ENCODE assay signal across 9 cellular contexts in the genomic region with DNA sequence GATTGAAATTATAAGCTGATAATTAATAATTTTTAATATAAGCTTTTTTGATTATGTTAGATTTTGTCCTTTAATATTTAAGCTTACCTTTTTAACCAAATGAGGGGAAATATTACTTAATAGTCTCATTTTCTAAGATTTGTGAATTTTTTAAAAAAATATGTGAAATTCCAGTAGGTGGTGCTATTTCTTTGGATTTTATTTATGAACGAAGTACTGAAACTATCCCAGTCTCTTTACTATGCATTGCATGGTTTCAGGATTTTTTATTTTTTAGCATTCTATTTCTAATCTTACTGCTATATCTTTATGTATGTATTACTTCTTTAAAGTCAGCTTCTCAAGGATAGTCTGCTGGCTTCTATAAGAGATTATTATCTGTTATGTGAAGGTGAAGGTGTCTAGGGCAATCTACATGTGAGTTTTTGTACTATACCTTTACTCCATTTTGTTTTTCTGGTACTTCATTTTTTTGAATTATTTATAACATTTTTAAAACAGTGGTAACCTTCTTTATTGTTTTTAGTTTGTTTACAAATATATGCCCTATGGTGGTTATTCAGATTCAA.
DNase-seq lines count a peak whose midpoint lies in the region; ATAC-seq and TF ChIP-seq lines count a peak whose summit lies in the region.
"Had no signal": no experiment of that assay in that cellular context is flagged by ENCODE, and none has a peak within 500 bp of the region (broad histone marks: within the 10 kb centered on the region; RNA-seq: fewer than 3 reads in every experiment).

No MANE protein-coding gene starts in this region.

- no peaks in the 10 kb centered on the region for H3K4me1 ChIP-seq in psoas muscle

- CTCF ChIA-PET in activated naive CD4-positive, alpha-beta T cell treated with anti-CD3 and anti-CD28 coated beads, Interleukin-2, amount 10 ng/mL, durations not matched to agents 7 days and 5 days (lab: Charles Lee), result interaction anchor here (0.9 kb wide), 1 partner anchor 1256 kb away, joined by 3 read pairs; a partner anchor contains a TSS

- H3K27ac ChIP-seq in dorsolateral prefrontal cortex (no peak overlapping the region), psoas muscle (no peak overlapping the region)

- 3 to 5% (median 5%) methylated on average over 1 of the region's 1 CpG for WGBS in psoas muscle, 3 donors

- no peak overlapping the region for H3K4me3 ChIP-seq in dorsolateral prefrontal cortex
- H3K4me3 ChIP-seq in psoas muscle, result no peak overlapping the region

- H3K9me3 Mint-ChIP-seq in activated naive CD4-positive, alpha-beta T cell treated with anti-CD3 and anti-CD28 coated beads, Interleukin-2, amount 10 ng/mL, durations not matched to agents 7 days and 5 days, result no peaks in the 10 kb centered on the region

- H3K27me3 ChIP-seq in dorsolateral prefrontal cortex (no peaks in the 10 kb centered on the region), psoas muscle (ENCODE audit: insufficient read depth in 3 of 3, low read length in 2 of 3) (peaks cover 0 to 4% (median 0%) of the 10 kb centered on the region in 3 donors)

- TF ChIP-seq CTCF in dorsolateral prefrontal cortex (IDR thresholded peaks at IDR 0.05 in 54 of 56, conservative IDR thresholded peaks at IDR 0.05 in 2 of 56; ENCODE audit: low read depth in 1 of 56, partially characterized antibody in 56 of 56) (peak in 54 of 56 donors; percentile 32 to 76 (median 61)), psoas muscle (IDR thresholded peaks at IDR 0.05) (peak; percentile 35)

- intact Hi-C loops in dorsolateral prefrontal cortex (cut with DNase I) (loop anchor here in 1 of 2 donors (10.0 kb wide), 1 partner anchor 1113 kb away; no protein-coding TSS in a partner anchor), psoas muscle (cut with DNase I) (no loop called here)

- ATAC-seq in psoas muscle, result no peak

- DNase-seq in NCI-H345 treated with DMSO at 0.1 percent for 48 hours (lab: John Stamatoyannopoulos, UW; ENCODE audit: unreplicated experiment) (peak; percentile 18), NCI-H345 (lab: John Stamatoyannopoulos, UW) (no peak), NCI-H1105 (lab: John Stamatoyannopoulos, UW) (peak; percentile 5), dorsolateral prefrontal cortex (no peak), psoas muscle (no peak), NCI-H774 (lab: John Stamatoyannopoulos, UW) (no peak)
- no peak for DNase-seq in activated naive CD4-positive, alpha-beta T cell treated with anti-CD3 and anti-CD28 coated beads, Interleukin-2, amount 10 ng/mL, durations not matched to agents 7 days and 5 days
- no peak for DNase-seq in NK-92 treated with Interleukin-12 subunit alpha and Interleukin-12 subunit beta, amount 100 ng/mL, for 24 hours (lab: John Stamatoyannopoulos, UW)

- H3K4me3 Mint-ChIP-seq in activated naive CD4-positive, alpha-beta T cell treated with anti-CD3 and anti-CD28 coated beads, Interleukin-2, amount 10 ng/mL, durations not matched to agents 7 days and 5 days, result no peak overlapping the region
- H3K4me3 Mint-ChIP-seq: CD8-positive, alpha-beta memory T cell had no signal

- no peaks in the 10 kb centered on the region for H3K9me3 ChIP-seq in psoas muscle

- no peaks in the 10 kb centered on the region for H3K4me1 Mint-ChIP-seq in activated naive CD4-positive, alpha-beta T cell treated with anti-CD3 and anti-CD28 coated beads, Interleukin-2, amount 10 ng/mL, durations not matched to agents 7 days and 5 days
- H3K4me1 Mint-ChIP-seq: CD8-positive, alpha-beta memory T cell had no signal

- H3K27me3 Mint-ChIP-seq in activated naive CD4-positive, alpha-beta T cell treated with anti-CD3 and anti-CD28 coated beads, Interleukin-2, amount 10 ng/mL, durations not matched to agents 7 days and 5 days, result no peaks in the 10 kb centered on the region
- H3K27me3 Mint-ChIP-seq: CD8-positive, alpha-beta memory T cell had no signal

- no peak overlapping the region for H3K27ac Mint-ChIP-seq in activated naive CD4-positive, alpha-beta T cell treated with anti-CD3 and anti-CD28 coated beads, Interleukin-2, amount 10 ng/mL, durations not matched to agents 7 days and 5 days
- H3K27ac Mint-ChIP-seq: CD8-positive, alpha-beta memory T cell had no signal

- no peaks in the 10 kb centered on the region for H3K36me3 Mint-ChIP-seq in activated naive CD4-positive, alpha-beta T cell treated with anti-CD3 and anti-CD28 coated beads, Interleukin-2, amount 10 ng/mL, durations not matched to agents 7 days and 5 days
- H3K36me3 Mint-ChIP-seq: CD8-positive, alpha-beta memory T cell had no signal

- no peaks in the 10 kb centered on the region for H3K36me3 ChIP-seq in psoas muscle (ENCODE audit: insufficient read depth in 1 of 2, low read depth in 1 of 2)

Comparison
In these comparisons a context has a peak if more than half of its experiments do, and no peak if none do; other contexts are left out.
1. DNase-seq: peak in NCI-H345 treated with DMSO at 0.1 percent for 48 hours (single experiment) and NCI-H1105 (single experiment); none in NCI-H345 (single experiment), dorsolateral prefrontal cortex (0 of 10), psoas muscle (0 of 2), activated naive CD4-positive, alpha-beta T cell treated with anti-CD3 and anti-CD28 coated beads, Interleukin-2, amount 10 ng/mL, durations not matched to agents 7 days and 5 days (single experiment), NCI-H774 (single experiment) and NK-92 treated with Interleukin-12 subunit alpha and Interleukin-12 subunit beta, amount 100 ng/mL, for 24 hours (single experiment).